17 cellular contexts compared by ENCODE assay signal in genomic region chr3:189863031-189863430, GRCh38.
DNase-seq lines count a peak whose midpoint lies in the region; ATAC-seq, FAIRE-seq and TF ChIP-seq lines count a peak whose summit lies in the region.
"Had no signal": no experiment of that assay in that cellular context is flagged by ENCODE, and none has a peak within 500 bp of the region (broad histone marks: within the 10 kb centered on the region; RNA-seq: fewer than 3 reads in every experiment).

No MANE protein-coding gene starts in this region.

- TF ChIP-seq POLR2A in right lobe of liver (IDR thresholded peaks at IDR 0.05) (no peak), upper lobe of left lung (IDR thresholded peaks at IDR 0.05) (no peak)

- no peak overlapping the region for H3K4me3 Mint-ChIP-seq in activated T-helper 2 cell treated with anti-CD3 and anti-CD28 coated beads, Interferon-gamma antibody, Interleukin-2, Interleukin-4, amounts not matched to agents 10 μg/mL and 5 μg/mL and 100 μg/mL, durations not matched to agents 14 hours and 24 hours and 36 hours (ENCODE audit: low read depth)
- H3K4me3 Mint-ChIP-seq: activated CD4-positive, alpha-beta T cell treated with anti-CD3 and anti-CD28 coated beads, Interleukin-2, amount 10 ng/mL, durations not matched to agents 24 days and 14 days; activated naive CD4-positive, alpha-beta T cell treated with anti-CD3 and anti-CD28 coated beads for 36 hours; B cell had no signal

- H3K27ac Mint-ChIP-seq in activated T-helper 2 cell treated with anti-CD3 and anti-CD28 coated beads, Interferon-gamma antibody, Interleukin-2, Interleukin-4, amounts not matched to agents 10 μg/mL and 5 μg/mL and 100 μg/mL, durations not matched to agents 14 hours and 24 hours and 36 hours, result no peak overlapping the region
- H3K27ac Mint-ChIP-seq: activated CD4-positive, alpha-beta T cell treated with anti-CD3 and anti-CD28 coated beads, Interleukin-2, amount 10 ng/mL, durations not matched to agents 24 days and 14 days; activated naive CD4-positive, alpha-beta T cell treated with anti-CD3 and anti-CD28 coated beads for 36 hours; B cell had no signal

- POLR2A ChIA-PET in RWPE1 (lab: Yijun Ruan, JAX; ENCODE audit: low non-redundant PET), result no interaction called here

- DNase-seq in RWPE1 (ENCODE audit: low spot score), result peak; percentile 25
- peak; percentile 63 for DNase-seq in fibroblast of gingiva (ENCODE audit: low read depth)
- DNase-seq in right lobe of liver, result peak; percentile 30 to 82 (median 64)
- peak in 1 of 2 donors; percentile 24 for DNase-seq in upper lobe of left lung
- no peak for DNase-seq in activated T-helper 2 cell treated with anti-CD3 and anti-CD28 coated beads, Interferon-gamma antibody, Interleukin-2, Interleukin-4, amounts not matched to agents 10 μg/mL and 5 μg/mL and 100 μg/mL, durations not matched to agents 14 hours and 24 hours and 36 hours (ENCODE audit: low spot score)
- no peak for DNase-seq in GM19239 (ENCODE audit: insufficient read length, low spot score)
- DNase-seq: activated CD4-positive, alpha-beta T cell treated with anti-CD3 and anti-CD28 coated beads, Interleukin-2, amount 10 ng/mL, durations not matched to agents 24 days and 14 days; activated CD8-positive, alpha-beta memory T cell treated with anti-CD3 and anti-CD28 coated beads, Interleukin-2, amount 50 U/mL, for 4 hours; activated naive CD4-positive, alpha-beta T cell treated with anti-CD3 and anti-CD28 coated beads for 36 hours; left colon; NCI-H345; nucleus accumbens; Peyer's patch; stimulated activated CD4-positive, alpha-beta T cell treated with anti-CD3 and anti-CD28 coated beads, Interleukin-4, amount 100 ng/mL, for 24 hours had no signal

- H3K27me3 ChIP-seq in right lobe of liver (no peaks in the 10 kb centered on the region), upper lobe of left lung (no peaks in the 10 kb centered on the region)
- H3K27me3 ChIP-seq: Peyer's patch had no signal

- H3K9me3 ChIP-seq in right lobe of liver (no peaks in the 10 kb centered on the region), upper lobe of left lung (no peaks in the 10 kb centered on the region)
- H3K9me3 ChIP-seq: Peyer's patch had no signal

- H3K4me1 ChIP-seq in right lobe of liver (peaks cover 0 to 18% (median 0%) of the 10 kb centered on the region in 4 donors), upper lobe of left lung (no peaks in the 10 kb centered on the region)
- H3K4me1 ChIP-seq: Peyer's patch had no signal

- H3K36me3 ChIP-seq in right lobe of liver (no peaks in the 10 kb centered on the region), upper lobe of left lung (no peaks in the 10 kb centered on the region)
- H3K36me3 ChIP-seq: Peyer's patch had no signal

- H3K27me3 Mint-ChIP-seq in activated T-helper 2 cell treated with anti-CD3 and anti-CD28 coated beads, Interferon-gamma antibody, Interleukin-2, Interleukin-4, amounts not matched to agents 10 μg/mL and 5 μg/mL and 100 μg/mL, durations not matched to agents 14 hours and 24 hours and 36 hours (ENCODE audit: low read depth), result no peaks in the 10 kb centered on the region
- H3K27me3 Mint-ChIP-seq: activated CD4-positive, alpha-beta T cell treated with anti-CD3 and anti-CD28 coated beads, Interleukin-2, amount 10 ng/mL, durations not matched to agents 24 days and 14 days had no signal

- 62% methylated on average over 3 of the region's 3 CpGs for WGBS in right lobe of liver (ENCODE audit: insufficient coverage, low coverage, low lambda C conversion rate, missing lambda C conversion rate)
- WGBS in upper lobe of left lung, 2 donors, result 61 to 68% methylated on average over 3 of the region's 3 CpGs

- no peaks in the 10 kb centered on the region for H3K4me1 Mint-ChIP-seq in activated T-helper 2 cell treated with anti-CD3 and anti-CD28 coated beads, Interferon-gamma antibody, Interleukin-2, Interleukin-4, amounts not matched to agents 10 μg/mL and 5 μg/mL and 100 μg/mL, durations not matched to agents 14 hours and 24 hours and 36 hours (ENCODE audit: low read depth)
- H3K4me1 Mint-ChIP-seq: activated CD4-positive, alpha-beta T cell treated with anti-CD3 and anti-CD28 coated beads, Interleukin-2, amount 10 ng/mL, durations not matched to agents 24 days and 14 days; B cell had no signal

- H3K36me3 Mint-ChIP-seq in activated T-helper 2 cell treated with anti-CD3 and anti-CD28 coated beads, Interferon-gamma antibody, Interleukin-2, Interleukin-4, amounts not matched to agents 10 μg/mL and 5 μg/mL and 100 μg/mL, durations not matched to agents 14 hours and 24 hours and 36 hours (ENCODE audit: low read depth), result peaks cover 5% of the 10 kb centered on the region

- CTCF ChIA-PET in RWPE1 (lab: Yijun Ruan, JAX), result interaction anchor here (0.7 kb wide), 1 partner anchor 389 kb away, joined by 3 read pairs; no protein-coding TSS in a partner anchor

- peak; percentile 90 to 95 (median 94) for ATAC-seq in right lobe of liver
- ATAC-seq in upper lobe of left lung (ENCODE audit: low FRiP score in 2 of 2), result peak; percentile 56 to 63
- ATAC-seq in HG02870 (IDR thresholded peaks at IDR 0.05; ENCODE audit: unreplicated experiment), result no peak
- ATAC-seq: left colon had no signal

- H3K9me3 Mint-ChIP-seq in activated T-helper 2 cell treated with anti-CD3 and anti-CD28 coated beads, Interferon-gamma antibody, Interleukin-2, Interleukin-4, amounts not matched to agents 10 μg/mL and 5 μg/mL and 100 μg/mL, durations not matched to agents 14 hours and 24 hours and 36 hours, result no peaks in the 10 kb centered on the region
- H3K9me3 Mint-ChIP-seq: activated CD4-positive, alpha-beta T cell treated with anti-CD3 and anti-CD28 coated beads, Interleukin-2, amount 10 ng/mL, durations not matched to agents 24 days and 14 days; activated naive CD4-positive, alpha-beta T cell treated with anti-CD3 and anti-CD28 coated beads for 36 hours had no signal

- intact Hi-C loops in right lobe of liver (cut with DNase I), result no loop called here
- intact Hi-C loops in activated T-helper 2 cell treated with anti-CD3 and anti-CD28 coated beads, Interferon-gamma antibody, Interleukin-2, Interleukin-4, amounts not matched to agents 10 μg/mL and 5 μg/mL and 100 μg/mL, durations not matched to agents 14 hours and 24 hours and 36 hours (cut with micrococcal nuclease), result no loop called here

- no peak for FAIRE-seq in GM19239 (lab: Jason Lieb, UNC)
- FAIRE-seq: TTC549 had no signal

- no peak for TF ChIP-seq EP300 in upper lobe of left lung (IDR thresholded peaks at IDR 0.05)

- H3K4me3 ChIP-seq in right lobe of liver (no peak overlapping the region), upper lobe of left lung (no peak overlapping the region)
- H3K4me3 ChIP-seq: Peyer's patch had no signal

- H3K27ac ChIP-seq in RWPE1 (peak overlapping the region; percentile 88), right lobe of liver (peak overlapping the region in 1 of 3 donors; percentile 30), upper lobe of left lung (no peak overlapping the region)
- H3K27ac ChIP-seq: Peyer's patch had no signal

- TF ChIP-seq CTCF in RWPE1 (conservative IDR thresholded peaks at IDR 0.05; ENCODE audit: low read depth) (no peak), right lobe of liver (IDR thresholded peaks at IDR 0.05) (no peak), upper lobe of left lung (IDR thresholded peaks at IDR 0.05) (no peak)

Comparison
In these comparisons a context has a peak if more than half of its experiments do, and no peak if none do; other contexts are left out.
1. DNase-seq: peak in RWPE1 (single experiment), fibroblast of gingiva (single experiment) and right lobe of liver (3 of 3); none in activated T-helper 2 cell treated with anti-CD3 and anti-CD28 coated beads, Interferon-gamma antibody, Interleukin-2, Interleukin-4, amounts not matched to agents 10 μg/mL and 5 μg/mL and 100 μg/mL, durations not matched to agents 14 hours and 24 hours and 36 hours (single experiment) and GM19239 (single experiment).